ENCODE assay signal across 8 cellular contexts in genomic region chr13:30355405-30355741, GRCh38. TPM values are rescaled to one million over a fixed set of nuclear protein-coding genes. Genes with fewer than 3 reads are reported as not detected.
DNase-seq lines count a peak whose midpoint lies in the region; ATAC-seq and TF ChIP-seq lines count a peak whose summit lies in the region.

No MANE protein-coding gene starts in this region.

- H3K36me3 ChIP-seq in heart left ventricle = no peaks in the 10 kb centered on the region

- WGBS in heart left ventricle, 4 donors = 43 to 68% (median 47%) methylated on average over 6 to 7 of the region's 7 CpGs

- no peak for TF ChIP-seq POLR2A in heart left ventricle (IDR thresholded peaks at IDR 0.05)

- H3K27ac Mint-ChIP-seq in activated CD4-positive, alpha-beta T cell treated with anti-CD3 and anti-CD28 coated beads, Interleukin-2, amount 10 ng/mL, durations not matched to agents 7 days and 5 days = no peak overlapping the region
- no peak overlapping the region for H3K27ac Mint-ChIP-seq in T-helper 17 cell
- no peak overlapping the region for H3K27ac Mint-ChIP-seq in stimulated activated effector memory CD8-positive, alpha-beta T cell treated with anti-CD3 and anti-CD28 coated beads, Interleukin-12 subunit alpha, Interleukin-12 subunit beta, amount 100 ng/mL, for 72 hours

- H3K9me3 Mint-ChIP-seq in activated CD4-positive, alpha-beta T cell treated with anti-CD3 and anti-CD28 coated beads, Interleukin-2, amount 10 ng/mL, durations not matched to agents 7 days and 5 days = peaks cover 15% of the 10 kb centered on the region
- peaks cover 5% of the 10 kb centered on the region for H3K9me3 Mint-ChIP-seq in stimulated activated effector memory CD8-positive, alpha-beta T cell treated with anti-CD3 and anti-CD28 coated beads, Interleukin-12 subunit alpha, Interleukin-12 subunit beta, amount 100 ng/mL, for 72 hours

- H3K27ac ChIP-seq in heart left ventricle = no peak overlapping the region

- peaks cover 4% of the 10 kb centered on the region for H3K27me3 Mint-ChIP-seq in activated CD4-positive, alpha-beta T cell treated with anti-CD3 and anti-CD28 coated beads, Interleukin-2, amount 10 ng/mL, durations not matched to agents 7 days and 5 days
- no peaks in the 10 kb centered on the region for H3K27me3 Mint-ChIP-seq in T-helper 17 cell

- no peaks in the 10 kb centered on the region for H3K9me3 ChIP-seq in T-helper 17 cell (ENCODE audit: control insufficient read depth, low read length, poor library complexity, severe bottlenecking)
- H3K9me3 ChIP-seq in heart left ventricle = peaks cover 0 to 23% (median 6%) of the 10 kb centered on the region in 12 donors

- POLR2A ChIA-PET in activated CD4-positive, alpha-beta T cell treated with anti-CD3 and anti-CD28 coated beads, Interleukin-2, amount 10 ng/mL, durations not matched to agents 7 days and 5 days (lab: Charles Lee) = no interaction called here

- peaks cover 49% of the 10 kb centered on the region for H3K36me3 Mint-ChIP-seq in activated CD4-positive, alpha-beta T cell treated with anti-CD3 and anti-CD28 coated beads, Interleukin-2, amount 10 ng/mL, durations not matched to agents 7 days and 5 days (ENCODE audit: low read depth)
- H3K36me3 Mint-ChIP-seq in T-helper 17 cell (ENCODE audit: low read depth) = peaks cover 12% of the 10 kb centered on the region
- H3K36me3 Mint-ChIP-seq in stimulated activated effector memory CD8-positive, alpha-beta T cell treated with anti-CD3 and anti-CD28 coated beads, Interleukin-12 subunit alpha, Interleukin-12 subunit beta, amount 100 ng/mL, for 72 hours = peaks cover 6% of the 10 kb centered on the region

- ATAC-seq in T-helper 17 cell = peak; percentile 54
- peak in 2 of 4 donors; percentile 57 to 73 for ATAC-seq in heart left ventricle
- ATAC-seq in stimulated activated effector memory CD8-positive, alpha-beta T cell treated with anti-CD3 and anti-CD28 coated beads, Interleukin-12 subunit alpha, Interleukin-12 subunit beta, amount 100 ng/mL, for 72 hours = peak; percentile 39

- H3K4me1 ChIP-seq in heart left ventricle = peaks cover 0 to 9% (median 0%) of the 10 kb centered on the region in 12 donors

- peak; percentile 27 for DNase-seq in activated CD4-positive, alpha-beta T cell treated with anti-CD3 and anti-CD28 coated beads for 1 hour
- DNase-seq in activated CD4-positive, alpha-beta T cell treated with anti-CD3 and anti-CD28 coated beads, Interleukin-2, amount 10 ng/mL, durations not matched to agents 7 days and 5 days = no peak
- DNase-seq in T-helper 17 cell (no peak), heart left ventricle (peak in 1 of 5 donors; percentile 37), anterior cingulate cortex (lab: John Stamatoyannopoulos, UW) (no peak), NCI-H774 (lab: John Stamatoyannopoulos, UW) (no peak)
- no peak for DNase-seq in stimulated activated effector memory CD8-positive, alpha-beta T cell treated with anti-CD3 and anti-CD28 coated beads, Interleukin-12 subunit alpha, Interleukin-12 subunit beta, amount 100 ng/mL, for 72 hours (ENCODE audit: low spot score in 2 of 2)
- DNase-seq in activated effector memory CD4-positive, alpha-beta T cell treated with Interleukin-2 at 50 U/mL for 16 hours = no peak

- peaks cover 22% of the 10 kb centered on the region for H3K4me1 Mint-ChIP-seq in activated CD4-positive, alpha-beta T cell treated with anti-CD3 and anti-CD28 coated beads, Interleukin-2, amount 10 ng/mL, durations not matched to agents 7 days and 5 days
- H3K4me1 Mint-ChIP-seq in T-helper 17 cell = peaks cover 17% of the 10 kb centered on the region
- peaks cover 13% of the 10 kb centered on the region for H3K4me1 Mint-ChIP-seq in stimulated activated effector memory CD8-positive, alpha-beta T cell treated with anti-CD3 and anti-CD28 coated beads, Interleukin-12 subunit alpha, Interleukin-12 subunit beta, amount 100 ng/mL, for 72 hours

- no peak overlapping the region for H3K4me3 Mint-ChIP-seq in activated CD4-positive, alpha-beta T cell treated with anti-CD3 and anti-CD28 coated beads, Interleukin-2, amount 10 ng/mL, durations not matched to agents 7 days and 5 days
- no peak overlapping the region for H3K4me3 Mint-ChIP-seq in T-helper 17 cell
- H3K4me3 Mint-ChIP-seq in stimulated activated effector memory CD8-positive, alpha-beta T cell treated with anti-CD3 and anti-CD28 coated beads, Interleukin-12 subunit alpha, Interleukin-12 subunit beta, amount 100 ng/mL, for 72 hours = no peak overlapping the region

- H3K4me3 ChIP-seq in heart left ventricle = no peak overlapping the region

- CTCF ChIA-PET in activated CD4-positive, alpha-beta T cell treated with anti-CD3 and anti-CD28 coated beads, Interleukin-2, amount 10 ng/mL, durations not matched to agents 7 days and 5 days (lab: Charles Lee) = interaction anchor here (1.2 to 1.6 kb wide), 3 partner anchors 12 to 223 kb away, joined by 3 to 4 read pairs (median 4); no protein-coding TSS in a partner anchor

- intact Hi-C loops in heart left ventricle (cut with DNase I) = loop anchor here in 4 of 10 donors (5.0 to 10.0 kb wide), 5 partner anchors 89 to 449 kb away; no protein-coding TSS in a partner anchor

- TF ChIP-seq CTCF in heart left ventricle (IDR thresholded peaks at IDR 0.05) = peak; percentile 43 to 59 (median 51)

- H3K27me3 ChIP-seq in heart left ventricle = no peaks in the 10 kb centered on the region

RNA-seq across cellular contexts. Expression of gene KATNAL1, which starts 48.0 kb away (rescaled TPM):
- total RNA-seq in activated CD4-positive, alpha-beta T cell treated with anti-CD3 and anti-CD28 coated beads, Interleukin-2, amount 10 ng/mL, durations not matched to agents 7 days and 5 days = 10 to 100 TPM; 25.0 to 27.4 TPM
- 10 to 100 TPM; 10.6 to 11.8 TPM for total RNA-seq in T-helper 17 cell
- 10 to 100 TPM; 23.3 to 55.3 (median 52.2) TPM for total RNA-seq in heart left ventricle
- polyA plus RNA-seq in heart left ventricle = 10 to 100 TPM in 1 of 2 donors, 1 to 10 TPM in 1; 4.6 to 15.7 TPM
